In genomic region chr1:228842094-228842775, GRCh38 we compare ENCODE assay signal across 1 cellular context.
A peak's percentile ranks its signal among the peaks of the same experiment; 100 is the strongest.
TF ChIP-seq lines count a peak whose summit lies in the region.

No MANE protein-coding gene starts in this region.

TF ChIP-seq in GM12878, 131 proteins besides CTCF, POLR2A, EP300 and RAD21 (continued from another document and continues in another):
- TF ChIP-seq, protein P1, sequence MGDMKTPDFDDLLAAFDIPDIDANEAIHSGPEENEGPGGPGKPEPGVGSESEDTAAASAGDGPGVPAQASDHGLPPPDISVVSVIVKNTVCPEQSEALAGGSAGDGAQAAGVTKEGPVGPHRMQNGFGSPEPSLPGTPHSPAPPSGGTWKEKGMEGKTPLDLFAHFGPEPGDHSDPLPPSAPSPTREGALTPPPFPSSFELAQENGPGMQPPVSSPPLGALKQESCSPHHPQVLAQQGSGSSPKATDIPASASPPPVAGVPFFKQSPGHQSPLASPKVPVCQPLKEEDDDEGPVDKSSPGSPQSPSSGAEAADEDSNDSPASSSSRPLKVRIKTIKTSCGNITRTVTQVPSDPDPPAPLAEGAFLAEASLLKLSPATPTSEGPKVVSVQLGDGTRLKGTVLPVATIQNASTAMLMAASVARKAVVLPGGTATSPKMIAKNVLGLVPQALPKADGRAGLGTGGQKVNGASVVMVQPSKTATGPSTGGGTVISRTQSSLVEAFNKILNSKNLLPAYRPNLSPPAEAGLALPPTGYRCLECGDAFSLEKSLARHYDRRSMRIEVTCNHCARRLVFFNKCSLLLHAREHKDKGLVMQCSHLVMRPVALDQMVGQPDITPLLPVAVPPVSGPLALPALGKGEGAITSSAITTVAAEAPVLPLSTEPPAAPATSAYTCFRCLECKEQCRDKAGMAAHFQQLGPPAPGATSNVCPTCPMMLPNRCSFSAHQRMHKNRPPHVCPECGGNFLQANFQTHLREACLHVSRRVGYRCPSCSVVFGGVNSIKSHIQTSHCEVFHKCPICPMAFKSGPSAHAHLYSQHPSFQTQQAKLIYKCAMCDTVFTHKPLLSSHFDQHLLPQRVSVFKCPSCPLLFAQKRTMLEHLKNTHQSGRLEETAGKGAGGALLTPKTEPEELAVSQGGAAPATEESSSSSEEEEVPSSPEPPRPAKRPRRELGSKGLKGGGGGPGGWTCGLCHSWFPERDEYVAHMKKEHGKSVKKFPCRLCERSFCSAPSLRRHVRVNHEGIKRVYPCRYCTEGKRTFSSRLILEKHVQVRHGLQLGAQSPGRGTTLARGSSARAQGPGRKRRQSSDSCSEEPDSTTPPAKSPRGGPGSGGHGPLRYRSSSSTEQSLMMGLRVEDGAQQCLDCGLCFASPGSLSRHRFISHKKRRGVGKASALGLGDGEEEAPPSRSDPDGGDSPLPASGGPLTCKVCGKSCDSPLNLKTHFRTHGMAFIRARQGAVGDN (IDR thresholded peaks at IDR 0.05): peak; percentile 70
- TF ChIP-seq ELK1 (IDR thresholded peaks at IDR 0.05; ENCODE audit: low read depth, low read length) (no peak), BCL11A (IDR thresholded peaks at IDR 0.05; ENCODE audit: low read depth, low read length) (peak; percentile 24; the same call in 1 of the 2 replicates), RCOR1 (conservative IDR thresholded peaks at IDR 0.05; ENCODE audit: low read depth, low read length) (no peak), KLF5 (IDR thresholded peaks at IDR 0.05; ENCODE audit: partially characterized antibody) (no peak), LARP7 (IDR thresholded peaks at IDR 0.05) (no peak), TCF12 (IDR thresholded peaks at IDR 0.05; ENCODE audit: low read depth, low read length) (no peak), CEBPB (IDR thresholded peaks at IDR 0.05; ENCODE audit: borderline replicate concordance in 1 of 2, low read depth in 2 of 2, low read length in 2 of 2) (no peak), ATF7 (IDR thresholded peaks at IDR 0.05; ENCODE audit: low read depth) (peak; percentile 79), CBX5 (IDR thresholded peaks at IDR 0.05; ENCODE audit: low read depth) (no peak), ZNF207 (IDR thresholded peaks at IDR 0.05; ENCODE audit: borderline replicate concordance) (no peak), KDM1A (IDR thresholded peaks at IDR 0.05; ENCODE audit: borderline replicate concordance) (no peak), CBFB (IDR thresholded peaks at IDR 0.05; ENCODE audit: low read depth) (no peak), USF1 (IDR thresholded peaks at IDR 0.05; ENCODE audit: borderline replicate concordance, extremely low read length, insufficient read depth, low read depth, low read length) (no peak), IKZF2 (IDR thresholded peaks at IDR 0.05) (peak; percentile 60 to 69; a peak in 2 of 4 replicates), CHD4 (IDR thresholded peaks at IDR 0.05) (no peak), HDAC2 (IDR thresholded peaks at IDR 0.05) (no peak), BACH1 (IDR thresholded peaks at IDR 0.05; ENCODE audit: borderline replicate concordance) (no peak), DPF2 (IDR thresholded peaks at IDR 0.05) (0 out of 2 replicates have a peak, but pooled peaks have one; percentile 70), MTA2 (IDR thresholded peaks at IDR 0.05; ENCODE audit: low read depth) (peak; percentile 30; the same call in 1 of the 2 replicates), SMC3 (IDR thresholded peaks at IDR 0.05; ENCODE audit: borderline replicate concordance, low read length) (no peak), ZNF274 (IDR thresholded peaks at IDR 0.05; ENCODE audit: insufficient read depth, insufficient read length) (no peak), RELB (IDR thresholded peaks at IDR 0.05; ENCODE audit: low read depth) (peak; percentile 84), KAT2A (conservative IDR thresholded peaks at IDR 0.05; ENCODE audit: control insufficient read depth, low read depth, low read length) (no peak), PBX3 (IDR thresholded peaks at IDR 0.05; ENCODE audit: insufficient replicate concordance, low read depth, low read length) (no peak), NKRF (conservative IDR thresholded peaks at IDR 0.05) (no peak), FOS (IDR thresholded peaks at IDR 0.05; ENCODE audit: borderline replicate concordance, extremely low read depth, insufficient read length) (no peak), NR2F1 (conservative IDR thresholded peaks at IDR 0.05) (peak; percentile 52; the same call in 1 of the 2 replicates), PKNOX1 (IDR thresholded peaks at IDR 0.05) (no peak)
- TF ChIP-seq, protein P2, sequence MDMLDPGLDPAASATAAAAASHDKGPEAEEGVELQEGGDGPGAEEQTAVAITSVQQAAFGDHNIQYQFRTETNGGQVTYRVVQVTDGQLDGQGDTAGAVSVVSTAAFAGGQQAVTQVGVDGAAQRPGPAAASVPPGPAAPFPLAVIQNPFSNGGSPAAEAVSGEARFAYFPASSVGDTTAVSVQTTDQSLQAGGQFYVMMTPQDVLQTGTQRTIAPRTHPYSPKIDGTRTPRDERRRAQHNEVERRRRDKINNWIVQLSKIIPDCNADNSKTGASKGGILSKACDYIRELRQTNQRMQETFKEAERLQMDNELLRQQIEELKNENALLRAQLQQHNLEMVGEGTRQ (IDR thresholded peaks at IDR 0.05; ENCODE audit: borderline replicate concordance, low read depth, low read length): no peak
- TF ChIP-seq, protein P3, sequence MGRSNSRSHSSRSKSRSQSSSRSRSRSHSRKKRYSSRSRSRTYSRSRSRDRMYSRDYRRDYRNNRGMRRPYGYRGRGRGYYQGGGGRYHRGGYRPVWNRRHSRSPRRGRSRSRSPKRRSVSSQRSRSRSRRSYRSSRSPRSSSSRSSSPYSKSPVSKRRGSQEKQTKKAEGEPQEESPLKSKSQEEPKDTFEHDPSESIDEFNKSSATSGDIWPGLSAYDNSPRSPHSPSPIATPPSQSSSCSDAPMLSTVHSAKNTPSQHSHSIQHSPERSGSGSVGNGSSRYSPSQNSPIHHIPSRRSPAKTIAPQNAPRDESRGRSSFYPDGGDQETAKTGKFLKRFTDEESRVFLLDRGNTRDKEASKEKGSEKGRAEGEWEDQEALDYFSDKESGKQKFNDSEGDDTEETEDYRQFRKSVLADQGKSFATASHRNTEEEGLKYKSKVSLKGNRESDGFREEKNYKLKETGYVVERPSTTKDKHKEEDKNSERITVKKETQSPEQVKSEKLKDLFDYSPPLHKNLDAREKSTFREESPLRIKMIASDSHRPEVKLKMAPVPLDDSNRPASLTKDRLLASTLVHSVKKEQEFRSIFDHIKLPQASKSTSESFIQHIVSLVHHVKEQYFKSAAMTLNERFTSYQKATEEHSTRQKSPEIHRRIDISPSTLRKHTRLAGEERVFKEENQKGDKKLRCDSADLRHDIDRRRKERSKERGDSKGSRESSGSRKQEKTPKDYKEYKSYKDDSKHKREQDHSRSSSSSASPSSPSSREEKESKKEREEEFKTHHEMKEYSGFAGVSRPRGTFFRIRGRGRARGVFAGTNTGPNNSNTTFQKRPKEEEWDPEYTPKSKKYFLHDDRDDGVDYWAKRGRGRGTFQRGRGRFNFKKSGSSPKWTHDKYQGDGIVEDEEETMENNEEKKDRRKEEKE (IDR thresholded peaks at IDR 0.05): no peak
- TF ChIP-seq, protein P4, sequence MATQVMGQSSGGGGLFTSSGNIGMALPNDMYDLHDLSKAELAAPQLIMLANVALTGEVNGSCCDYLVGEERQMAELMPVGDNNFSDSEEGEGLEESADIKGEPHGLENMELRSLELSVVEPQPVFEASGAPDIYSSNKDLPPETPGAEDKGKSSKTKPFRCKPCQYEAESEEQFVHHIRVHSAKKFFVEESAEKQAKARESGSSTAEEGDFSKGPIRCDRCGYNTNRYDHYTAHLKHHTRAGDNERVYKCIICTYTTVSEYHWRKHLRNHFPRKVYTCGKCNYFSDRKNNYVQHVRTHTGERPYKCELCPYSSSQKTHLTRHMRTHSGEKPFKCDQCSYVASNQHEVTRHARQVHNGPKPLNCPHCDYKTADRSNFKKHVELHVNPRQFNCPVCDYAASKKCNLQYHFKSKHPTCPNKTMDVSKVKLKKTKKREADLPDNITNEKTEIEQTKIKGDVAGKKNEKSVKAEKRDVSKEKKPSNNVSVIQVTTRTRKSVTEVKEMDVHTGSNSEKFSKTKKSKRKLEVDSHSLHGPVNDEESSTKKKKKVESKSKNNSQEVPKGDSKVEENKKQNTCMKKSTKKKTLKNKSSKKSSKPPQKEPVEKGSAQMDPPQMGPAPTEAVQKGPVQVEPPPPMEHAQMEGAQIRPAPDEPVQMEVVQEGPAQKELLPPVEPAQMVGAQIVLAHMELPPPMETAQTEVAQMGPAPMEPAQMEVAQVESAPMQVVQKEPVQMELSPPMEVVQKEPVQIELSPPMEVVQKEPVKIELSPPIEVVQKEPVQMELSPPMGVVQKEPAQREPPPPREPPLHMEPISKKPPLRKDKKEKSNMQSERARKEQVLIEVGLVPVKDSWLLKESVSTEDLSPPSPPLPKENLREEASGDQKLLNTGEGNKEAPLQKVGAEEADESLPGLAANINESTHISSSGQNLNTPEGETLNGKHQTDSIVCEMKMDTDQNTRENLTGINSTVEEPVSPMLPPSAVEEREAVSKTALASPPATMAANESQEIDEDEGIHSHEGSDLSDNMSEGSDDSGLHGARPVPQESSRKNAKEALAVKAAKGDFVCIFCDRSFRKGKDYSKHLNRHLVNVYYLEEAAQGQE (IDR thresholded peaks at IDR 0.05; ENCODE audit: low read depth, low read length): no peak
- TF ChIP-seq, protein P5, sequence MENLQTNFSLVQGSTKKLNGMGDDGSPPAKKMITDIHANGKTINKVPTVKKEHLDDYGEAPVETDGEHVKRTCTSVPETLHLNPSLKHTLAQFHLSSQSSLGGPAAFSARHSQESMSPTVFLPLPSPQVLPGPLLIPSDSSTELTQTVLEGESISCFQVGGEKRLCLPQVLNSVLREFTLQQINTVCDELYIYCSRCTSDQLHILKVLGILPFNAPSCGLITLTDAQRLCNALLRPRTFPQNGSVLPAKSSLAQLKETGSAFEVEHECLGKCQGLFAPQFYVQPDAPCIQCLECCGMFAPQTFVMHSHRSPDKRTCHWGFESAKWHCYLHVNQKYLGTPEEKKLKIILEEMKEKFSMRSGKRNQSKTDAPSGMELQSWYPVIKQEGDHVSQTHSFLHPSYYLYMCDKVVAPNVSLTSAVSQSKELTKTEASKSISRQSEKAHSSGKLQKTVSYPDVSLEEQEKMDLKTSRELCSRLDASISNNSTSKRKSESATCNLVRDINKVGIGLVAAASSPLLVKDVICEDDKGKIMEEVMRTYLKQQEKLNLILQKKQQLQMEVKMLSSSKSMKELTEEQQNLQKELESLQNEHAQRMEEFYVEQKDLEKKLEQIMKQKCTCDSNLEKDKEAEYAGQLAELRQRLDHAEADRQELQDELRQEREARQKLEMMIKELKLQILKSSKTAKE (IDR thresholded peaks at IDR 0.05; ENCODE audit: low read depth, poor library complexity, severe bottlenecking): peak; percentile 64
